ENCODE assay signal across 20 cellular contexts in genomic region chr3:69254351-69254750, GRCh38.
DNase-seq lines count a peak whose midpoint lies in the region; ATAC-seq and TF ChIP-seq lines count a peak whose summit lies in the region.
"Had no signal": no experiment of that assay in that cellular context is flagged by ENCODE, and none has a peak within 500 bp of the region (broad histone marks: within the 10 kb centered on the region; RNA-seq: fewer than 3 reads in every experiment).

No MANE protein-coding gene starts in this region.

- H2AFZ ChIP-seq in mesenchymal stem cell (ENCODE audit: low read depth, low read length): no peak overlapping the region

- H3K27me3 ChIP-seq in mesenchymal stem cell (ENCODE audit: control insufficient read depth in 1 of 2, insufficient read depth in 1 of 2, low read length in 2 of 2) (peaks cover 0 to 21% of the 10 kb centered on the region in 2 experiments), left lung (no peaks in the 10 kb centered on the region)
- H3K27me3 ChIP-seq: BE2C, BLaER1 had no signal

- peak; percentile 55 for DNase-seq in kidney tubule cell (ENCODE audit: low spot score)
- no peak for DNase-seq in mesenchymal stem cell
- DNase-seq in cortex of kidney (lab: John Stamatoyannopoulos, UW): no peak
- no peak for DNase-seq in NCI-H2227 treated with DMSO at 0.1 percent for 48 hours (lab: John Stamatoyannopoulos, UW)
- DNase-seq in stimulated activated naive B cell treated with anti-CD40 and anti-IgM and Interleukin-4, amounts not matched to agents 10 μg/mL and 1 μg/mL and 100 μg/mL, for 72 hours: no peak
- DNase-seq in left lung: no peak
- DNase-seq: 8988T; ACHN; BE2C; C1 segment of cervical spinal cord; Calu3; CD4-positive, alpha-beta memory T cell; CD4-positive, CD25-positive, alpha-beta regulatory T cell; CD8-positive, alpha-beta memory T cell; COR-L47; DMS79 treated with DMSO at 0.1 percent for 48 hours; GF-D8 had no signal

- H3K4me1 ChIP-seq in mesenchymal stem cell (ENCODE audit: control insufficient read depth, insufficient read depth, low read depth, low read length) (peaks cover 4% of the 10 kb centered on the region), left lung (no peaks in the 10 kb centered on the region)
- H3K4me1 ChIP-seq: BE2C, BLaER1 had no signal

- H4K8ac ChIP-seq in mesenchymal stem cell (ENCODE audit: low read length): no peak overlapping the region

- H3K36me3 ChIP-seq in mesenchymal stem cell (ENCODE audit: control insufficient read depth in 1 of 2, insufficient read depth in 2 of 2, low read depth in 1 of 2, low read length in 2 of 2): no peaks in the 10 kb centered on the region
- H3K36me3 ChIP-seq in left lung: peaks cover 0 to under 1% of the 10 kb centered on the region in 2 donors
- H3K36me3 ChIP-seq: BE2C had no signal

- H3K14ac ChIP-seq in mesenchymal stem cell (ENCODE audit: low read length in 2 of 2): no peak overlapping the region

- no peak overlapping the region for H2BK12ac ChIP-seq in mesenchymal stem cell (ENCODE audit: low read length in 2 of 2)

- H3K18ac ChIP-seq in mesenchymal stem cell (ENCODE audit: low read depth in 1 of 2, low read length in 2 of 2): no peak overlapping the region

- H3K27ac Mint-ChIP-seq in IgD-negative memory B cell: peak overlapping the region in 2 of 3 donors; percentile 53 to 63
- no peak overlapping the region for H3K27ac Mint-ChIP-seq in stimulated activated naive B cell treated with anti-CD40 and anti-IgM and Interleukin-4, amounts not matched to agents 10 μg/mL and 1 μg/mL and 100 μg/mL, for 72 hours
- H3K27ac Mint-ChIP-seq: CD14-positive monocyte; CD4-positive, alpha-beta memory T cell; CD4-positive, CD25-positive, alpha-beta regulatory T cell had no signal

- H4K91ac ChIP-seq in mesenchymal stem cell (ENCODE audit: low read length): no peak overlapping the region

- no peak overlapping the region for H3K9ac ChIP-seq in mesenchymal stem cell (ENCODE audit: low read length)
- H3K9ac ChIP-seq: BLaER1 had no signal

- ATAC-seq in stimulated activated naive B cell treated with anti-CD40 and anti-IgM and Interleukin-4, amounts not matched to agents 10 μg/mL and 1 μg/mL and 100 μg/mL, for 72 hours (replicated peaks): no peak
- no peak for ATAC-seq in left lung

- no peak for TF ChIP-seq CTCF in left lung (IDR thresholded peaks at IDR 0.05)

- no peak overlapping the region for H2BK15ac ChIP-seq in mesenchymal stem cell (ENCODE audit: low read depth, poor library complexity, severe bottlenecking)

- H3K4me3 ChIP-seq in mesenchymal stem cell (ENCODE audit: insufficient read depth in 1 of 2, low read depth in 1 of 2, low read length in 2 of 2) (no peak overlapping the region), left lung (no peak overlapping the region)
- H3K4me3 ChIP-seq: BLaER1 had no signal

- H2BK120ac ChIP-seq in mesenchymal stem cell (ENCODE audit: low read depth, low read length): no peak overlapping the region

- intact Hi-C loops in left lung (cut with DNase I): no loop called here

- peaks cover 0 to under 1% (median 0%) of the 10 kb centered on the region in 3 donors for H3K4me1 Mint-ChIP-seq in IgD-negative memory B cell
- peaks cover 0 to 2% of the 10 kb centered on the region in 2 donors for H3K4me1 Mint-ChIP-seq in stimulated activated naive B cell treated with anti-CD40 and anti-IgM and Interleukin-4, amounts not matched to agents 10 μg/mL and 1 μg/mL and 100 μg/mL, for 72 hours
- H3K4me1 Mint-ChIP-seq: CD14-positive monocyte had no signal

- no peak overlapping the region for H3K4me2 ChIP-seq in mesenchymal stem cell (ENCODE audit: low read length, poor library complexity, severe bottlenecking)
- H3K4me2 ChIP-seq: BLaER1 had no signal

- no peaks in the 10 kb centered on the region for H3K79me1 ChIP-seq in mesenchymal stem cell (replicated peaks; ENCODE audit: low read length, poor library complexity, severe bottlenecking)

- H2BK5ac ChIP-seq in mesenchymal stem cell (ENCODE audit: low read depth, low read length, poor library complexity, severe bottlenecking): no peak overlapping the region

- 86% methylated on average over 1 of the region's 4 CpGs for WGBS in mesenchymal stem cell

- no peak overlapping the region for H3K23ac ChIP-seq in mesenchymal stem cell (ENCODE audit: low read length in 2 of 2)

- H3K4me3 Mint-ChIP-seq in IgD-negative memory B cell: no peak overlapping the region
- no peak overlapping the region for H3K4me3 Mint-ChIP-seq in stimulated activated naive B cell treated with anti-CD40 and anti-IgM and Interleukin-4, amounts not matched to agents 10 μg/mL and 1 μg/mL and 100 μg/mL, for 72 hours
- H3K4me3 Mint-ChIP-seq: CD14-positive monocyte; CD4-positive, alpha-beta memory T cell; CD4-positive, CD25-positive, alpha-beta regulatory T cell; CD8-positive, alpha-beta memory T cell had no signal

- peaks cover 2% of the 10 kb centered on the region for H3K27me3 Mint-ChIP-seq in IgD-negative memory B cell
- no peaks in the 10 kb centered on the region for H3K27me3 Mint-ChIP-seq in stimulated activated naive B cell treated with anti-CD40 and anti-IgM and Interleukin-4, amounts not matched to agents 10 μg/mL and 1 μg/mL and 100 μg/mL, for 72 hours
- H3K27me3 Mint-ChIP-seq: CD4-positive, alpha-beta memory T cell had no signal

- H3K27ac ChIP-seq in mesenchymal stem cell (ENCODE audit: low read length, poor library complexity, severe bottlenecking) (peak overlapping the region; percentile 58), left lung (no peak overlapping the region)
- H3K27ac ChIP-seq: BLaER1 had no signal

- no peak overlapping the region for H2AK5ac ChIP-seq in mesenchymal stem cell (ENCODE audit: low read length, severe bottlenecking)

- no peak overlapping the region for H3K4ac ChIP-seq in mesenchymal stem cell (ENCODE audit: low read depth in 1 of 2, low read length in 2 of 2)

- no peaks in the 10 kb centered on the region for H3K9me3 ChIP-seq in mesenchymal stem cell (ENCODE audit: control insufficient read depth, low read length)
- H3K9me3 ChIP-seq in left lung: no peaks in the 10 kb centered on the region
- H3K9me3 ChIP-seq: BE2C, BLaER1 had no signal

- no peaks in the 10 kb centered on the region for H3K9me3 Mint-ChIP-seq in IgD-negative memory B cell
- no peaks in the 10 kb centered on the region for H3K9me3 Mint-ChIP-seq in stimulated activated naive B cell treated with anti-CD40 and anti-IgM and Interleukin-4, amounts not matched to agents 10 μg/mL and 1 μg/mL and 100 μg/mL, for 72 hours
- H3K9me3 Mint-ChIP-seq: CD14-positive monocyte; CD4-positive, alpha-beta memory T cell; CD4-positive, CD25-positive, alpha-beta regulatory T cell; CD8-positive, alpha-beta memory T cell had no signal

- H3K36me3 Mint-ChIP-seq in IgD-negative memory B cell: no peaks in the 10 kb centered on the region
- no peaks in the 10 kb centered on the region for H3K36me3 Mint-ChIP-seq in stimulated activated naive B cell treated with anti-CD40 and anti-IgM and Interleukin-4, amounts not matched to agents 10 μg/mL and 1 μg/mL and 100 μg/mL, for 72 hours
- H3K36me3 Mint-ChIP-seq: CD4-positive, alpha-beta memory T cell; CD4-positive, CD25-positive, alpha-beta regulatory T cell; CD8-positive, alpha-beta memory T cell had no signal
